In the genomic region with DNA sequence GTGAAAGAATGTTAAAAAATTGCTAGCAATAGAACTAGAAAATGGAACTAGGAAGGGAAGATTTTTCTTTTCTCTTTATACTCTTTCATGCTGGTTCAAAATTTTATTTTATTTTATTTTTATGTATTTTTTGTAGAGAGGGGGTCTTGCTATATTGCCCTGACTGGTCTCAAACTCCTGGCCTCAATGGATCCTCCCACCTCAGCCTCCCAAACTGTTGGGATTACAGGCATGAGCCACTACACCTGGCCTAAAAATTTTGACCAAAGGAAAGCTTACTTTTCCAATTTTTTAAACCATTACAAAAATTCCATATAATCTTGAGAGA, we compare ENCODE assay signal across 4 cellular contexts.
TF ChIP-seq lines count a peak whose summit lies in the region.

No MANE protein-coding gene starts in this region.

TF ChIP-seq in SK-N-SH, 30 proteins besides CTCF, POLR2A, EP300 and RAD21:
- TF ChIP-seq ELF1 (IDR thresholded peaks at IDR 0.05) (no peak), USF2 (IDR thresholded peaks at IDR 0.05; ENCODE audit: borderline replicate concordance, low read depth, low read length) (no peak)
- TF ChIP-seq, protein P1, sequence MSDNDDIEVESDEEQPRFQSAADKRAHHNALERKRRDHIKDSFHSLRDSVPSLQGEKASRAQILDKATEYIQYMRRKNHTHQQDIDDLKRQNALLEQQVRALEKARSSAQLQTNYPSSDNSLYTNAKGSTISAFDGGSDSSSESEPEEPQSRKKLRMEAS (IDR thresholded peaks at IDR 0.05; ENCODE audit: low read depth) = no peak

TF ChIP-seq in SK-N-SH treated with all-trans-retinoic acid at 6 μM for 48 hours, 23 proteins besides CTCF, POLR2A, EP300 and RAD21:
- TF ChIP-seq ZNF8 (CRISPR knock-in tag; IDR thresholded peaks at IDR 0.05) = no peak
- TF ChIP-seq ZFP3 (CRISPR knock-in tag; IDR thresholded peaks at IDR 0.05) = no peak
- TF ChIP-seq ZC3H10 (CRISPR knock-in tag; IDR thresholded peaks at IDR 0.05) = no peak
- TF ChIP-seq RARB (CRISPR knock-in tag; IDR thresholded peaks at IDR 0.05) = no peak
- TF ChIP-seq, protein P2, sequence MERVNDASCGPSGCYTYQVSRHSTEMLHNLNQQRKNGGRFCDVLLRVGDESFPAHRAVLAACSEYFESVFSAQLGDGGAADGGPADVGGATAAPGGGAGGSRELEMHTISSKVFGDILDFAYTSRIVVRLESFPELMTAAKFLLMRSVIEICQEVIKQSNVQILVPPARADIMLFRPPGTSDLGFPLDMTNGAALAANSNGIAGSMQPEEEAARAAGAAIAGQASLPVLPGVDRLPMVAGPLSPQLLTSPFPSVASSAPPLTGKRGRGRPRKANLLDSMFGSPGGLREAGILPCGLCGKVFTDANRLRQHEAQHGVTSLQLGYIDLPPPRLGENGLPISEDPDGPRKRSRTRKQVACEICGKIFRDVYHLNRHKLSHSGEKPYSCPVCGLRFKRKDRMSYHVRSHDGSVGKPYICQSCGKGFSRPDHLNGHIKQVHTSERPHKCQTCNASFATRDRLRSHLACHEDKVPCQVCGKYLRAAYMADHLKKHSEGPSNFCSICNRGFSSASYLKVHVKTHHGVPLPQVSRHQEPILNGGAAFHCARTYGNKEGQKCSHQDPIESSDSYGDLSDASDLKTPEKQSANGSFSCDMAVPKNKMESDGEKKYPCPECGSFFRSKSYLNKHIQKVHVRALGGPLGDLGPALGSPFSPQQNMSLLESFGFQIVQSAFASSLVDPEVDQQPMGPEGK (CRISPR knock-in tag; IDR thresholded peaks at IDR 0.05; ENCODE audit: borderline replicate concordance) = no peak
- TF ChIP-seq TCF4 (CRISPR knock-in tag; IDR thresholded peaks at IDR 0.05; ENCODE audit: borderline replicate concordance) = no peak
- TF ChIP-seq, protein P3, sequence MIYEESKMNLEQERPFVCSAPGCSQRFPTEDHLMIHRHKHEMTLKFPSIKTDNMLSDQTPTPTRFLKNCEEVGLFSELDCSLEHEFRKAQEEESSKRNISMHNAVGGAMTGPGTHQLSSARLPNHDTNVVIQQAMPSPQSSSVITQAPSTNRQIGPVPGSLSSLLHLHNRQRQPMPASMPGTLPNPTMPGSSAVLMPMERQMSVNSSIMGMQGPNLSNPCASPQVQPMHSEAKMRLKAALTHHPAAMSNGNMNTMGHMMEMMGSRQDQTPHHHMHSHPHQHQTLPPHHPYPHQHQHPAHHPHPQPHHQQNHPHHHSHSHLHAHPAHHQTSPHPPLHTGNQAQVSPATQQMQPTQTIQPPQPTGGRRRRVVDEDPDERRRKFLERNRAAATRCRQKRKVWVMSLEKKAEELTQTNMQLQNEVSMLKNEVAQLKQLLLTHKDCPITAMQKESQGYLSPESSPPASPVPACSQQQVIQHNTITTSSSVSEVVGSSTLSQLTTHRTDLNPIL (CRISPR knock-in tag; IDR thresholded peaks at IDR 0.05; ENCODE audit: low read depth) = no peak
TF ChIP-seq in SK-N-SH treated with all-trans-retinoic acid at 6 μM for 48 hours: peak in this region for 0.

TF ChIP-seq in WTC11, 78 proteins besides CTCF, POLR2A, EP300 and RAD21:
- TF ChIP-seq SMAD3 (CRISPR knock-in tag; IDR thresholded peaks at IDR 0.05; ENCODE audit: borderline replicate concordance) (no peak), GTF2I (CRISPR knock-in tag; conservative IDR thresholded peaks at IDR 0.05) (peak; percentile 65; the same call in 1 of the 2 replicates)
TF ChIP-seq in WTC11: peak in this region for 1.

TF ChIP-seq in HepG2, 621 proteins besides CTCF, POLR2A, EP300 and RAD21:
- TF ChIP-seq RARA (CRISPR knock-in tag; IDR thresholded peaks at IDR 0.05) = no peak
- TF ChIP-seq IRF9 (CRISPR knock-in tag; IDR thresholded peaks at IDR 0.05; ENCODE audit: borderline replicate concordance) = no peak
- TF ChIP-seq PAX8 (CRISPR knock-in tag; IDR thresholded peaks at IDR 0.05; ENCODE audit: borderline replicate concordance) = no peak
- TF ChIP-seq, protein P4, sequence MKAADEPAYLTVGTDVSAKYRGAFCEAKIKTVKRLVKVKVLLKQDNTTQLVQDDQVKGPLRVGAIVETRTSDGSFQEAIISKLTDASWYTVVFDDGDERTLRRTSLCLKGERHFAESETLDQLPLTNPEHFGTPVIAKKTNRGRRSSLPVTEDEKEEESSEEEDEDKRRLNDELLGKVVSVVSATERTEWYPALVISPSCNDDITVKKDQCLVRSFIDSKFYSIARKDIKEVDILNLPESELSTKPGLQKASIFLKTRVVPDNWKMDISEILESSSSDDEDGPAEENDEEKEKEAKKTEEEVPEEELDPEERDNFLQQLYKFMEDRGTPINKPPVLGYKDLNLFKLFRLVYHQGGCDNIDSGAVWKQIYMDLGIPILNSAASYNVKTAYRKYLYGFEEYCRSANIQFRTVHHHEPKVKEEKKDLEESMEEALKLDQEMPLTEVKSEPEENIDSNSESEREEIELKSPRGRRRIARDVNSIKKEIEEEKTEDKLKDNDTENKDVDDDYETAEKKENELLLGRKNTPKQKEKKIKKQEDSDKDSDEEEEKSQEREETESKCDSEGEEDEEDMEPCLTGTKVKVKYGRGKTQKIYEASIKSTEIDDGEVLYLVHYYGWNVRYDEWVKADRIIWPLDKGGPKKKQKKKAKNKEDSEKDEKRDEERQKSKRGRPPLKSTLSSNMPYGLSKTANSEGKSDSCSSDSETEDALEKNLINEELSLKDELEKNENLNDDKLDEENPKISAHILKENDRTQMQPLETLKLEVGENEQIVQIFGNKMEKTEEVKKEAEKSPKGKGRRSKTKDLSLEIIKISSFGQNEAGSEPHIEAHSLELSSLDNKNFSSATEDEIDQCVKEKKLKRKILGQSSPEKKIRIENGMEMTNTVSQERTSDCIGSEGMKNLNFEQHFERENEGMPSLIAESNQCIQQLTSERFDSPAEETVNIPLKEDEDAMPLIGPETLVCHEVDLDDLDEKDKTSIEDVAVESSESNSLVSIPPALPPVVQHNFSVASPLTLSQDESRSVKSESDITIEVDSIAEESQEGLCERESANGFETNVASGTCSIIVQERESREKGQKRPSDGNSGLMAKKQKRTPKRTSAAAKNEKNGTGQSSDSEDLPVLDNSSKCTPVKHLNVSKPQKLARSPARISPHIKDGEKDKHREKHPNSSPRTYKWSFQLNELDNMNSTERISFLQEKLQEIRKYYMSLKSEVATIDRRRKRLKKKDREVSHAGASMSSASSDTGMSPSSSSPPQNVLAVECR (CRISPR knock-in tag; IDR thresholded peaks at IDR 0.05; ENCODE audit: borderline replicate concordance) = no peak
- TF ChIP-seq, protein P1 (IDR thresholded peaks at IDR 0.05) = no peak
- peak; percentile 96 for TF ChIP-seq ZNF121 (CRISPR knock-in tag; IDR thresholded peaks at IDR 0.05)
- no peak for TF ChIP-seq SOX5 (CRISPR knock-in tag; IDR thresholded peaks at IDR 0.05; ENCODE audit: borderline replicate concordance)
- TF ChIP-seq PRDM4 (CRISPR knock-in tag; IDR thresholded peaks at IDR 0.05; ENCODE audit: borderline replicate concordance) = no peak
- TF ChIP-seq TP53 (CRISPR knock-in tag; conservative IDR thresholded peaks at IDR 0.05) = no peak
- TF ChIP-seq REPIN1 (CRISPR knock-in tag; IDR thresholded peaks at IDR 0.05; ENCODE audit: borderline replicate concordance, low read depth) = no peak
- 0 out of 2 replicates have a peak, but pooled peaks have one; percentile 9 for TF ChIP-seq ZNF777 (CRISPR knock-in tag; IDR thresholded peaks at IDR 0.05)
- no peak for TF ChIP-seq TRIM24 (CRISPR knock-in tag; IDR thresholded peaks at IDR 0.05)
- TF ChIP-seq ZBTB46 (CRISPR knock-in tag; IDR thresholded peaks at IDR 0.05; ENCODE audit: borderline replicate concordance) = 0 out of 2 replicates have a peak, but pooled peaks have one; percentile 35
